19 cellular contexts compared by ENCODE assay signal in genomic region chr17:82249896-82250581, GRCh38. TPM values are rescaled to one million over a fixed set of nuclear protein-coding genes. Genes with fewer than 3 reads are reported as not detected.
DNase-seq lines count a peak whose midpoint lies in the region; ATAC-seq, FAIRE-seq and TF ChIP-seq lines count a peak whose summit lies in the region.
"Had no signal": no experiment of that assay in that cellular context is flagged by ENCODE, and none has a peak within 500 bp of the region (broad histone marks: within the 10 kb centered on the region; RNA-seq: fewer than 3 reads in every experiment).

No MANE protein-coding gene starts in this region.

- TF ChIP-seq EP300 in sigmoid colon (IDR thresholded peaks at IDR 0.05) = no peak

- no peak overlapping the region for H3K4me2 ChIP-seq in osteoblast (ENCODE audit: insufficient read depth, low read length)

- DNase-seq in activated naive CD4-positive, alpha-beta T cell treated with anti-CD3 and anti-CD28 coated beads, Interleukin-2, amount 50 U/mL, for 72 hours (ENCODE audit: low spot score in 2 of 2) = no peak
- DNase-seq in activated naive CD4-positive, alpha-beta T cell treated with Interleukin-2 at 50 U/mL for 16 hours = no peak
- no peak for DNase-seq in GM12891 (ENCODE audit: insufficient read length, low spot score)
- DNase-seq in chondrocyte (ENCODE audit: low spot score) = peak; percentile 88
- peak; percentile 68 for DNase-seq in osteoblast (ENCODE audit: insufficient read length, low spot score, missing footprints)
- DNase-seq in sigmoid colon = no peak
- DNase-seq in activated CD4-positive, alpha-beta memory T cell treated with anti-CD3 and anti-CD28 coated beads, Interleukin-2, amount 10 ng/mL, durations not matched to agents 7 days and 5 days = no peak
- DNase-seq: DND-41, GDM1, NCI-H187 treated with DMSO at 0.1 percent for 48 hours, NCI-H345, NCI-H526 treated with DMSO at 0.1 percent for 48 hours, SIG-M5 had no signal

- no peaks in the 10 kb centered on the region for H3K27me3 ChIP-seq in osteoblast (ENCODE audit: insufficient read depth, low read length)
- no peaks in the 10 kb centered on the region for H3K27me3 ChIP-seq in sigmoid colon

- peak; percentile 59 for TF ChIP-seq POLR2A in GM12891 (IDR thresholded peaks at IDR 0.05; ENCODE audit: low read depth, low read length)
- TF ChIP-seq POLR2A in sigmoid colon (IDR thresholded peaks at IDR 0.05) = no peak

- no peak overlapping the region for H3K4me3 Mint-ChIP-seq in chondrocyte (ENCODE audit: unreplicated experiment)
- H3K4me3 Mint-ChIP-seq in activated CD4-positive, alpha-beta memory T cell treated with anti-CD3 and anti-CD28 coated beads, Interleukin-2, amount 10 ng/mL, durations not matched to agents 7 days and 5 days = no peak overlapping the region

- no peaks in the 10 kb centered on the region for H3K27me3 Mint-ChIP-seq in chondrocyte (ENCODE audit: low read depth)
- no peaks in the 10 kb centered on the region for H3K27me3 Mint-ChIP-seq in activated CD4-positive, alpha-beta memory T cell treated with anti-CD3 and anti-CD28 coated beads, Interleukin-2, amount 10 ng/mL, durations not matched to agents 7 days and 5 days

- peaks cover 77% of the 10 kb centered on the region for H4K20me1 ChIP-seq in osteoblast (ENCODE audit: insufficient read depth, low read length)

- H3K27ac ChIP-seq in osteoblast (ENCODE audit: low read depth, low read length) = no peak overlapping the region
- H3K27ac ChIP-seq in sigmoid colon = peak overlapping the region in 2 of 4 donors; percentile 40 to 86
- H3K27ac ChIP-seq: C4-2B, HL-60 had no signal

- no peaks in the 10 kb centered on the region for H3K9me3 Mint-ChIP-seq in activated naive CD4-positive, alpha-beta T cell treated with anti-CD3 and anti-CD28 coated beads, Interleukin-2, amount 50 U/mL, for 72 hours
- H3K9me3 Mint-ChIP-seq in chondrocyte (ENCODE audit: low read depth) = no peaks in the 10 kb centered on the region
- no peaks in the 10 kb centered on the region for H3K9me3 Mint-ChIP-seq in activated CD4-positive, alpha-beta memory T cell treated with anti-CD3 and anti-CD28 coated beads, Interleukin-2, amount 10 ng/mL, durations not matched to agents 7 days and 5 days

- H3K36me3 Mint-ChIP-seq in activated naive CD4-positive, alpha-beta T cell treated with anti-CD3 and anti-CD28 coated beads, Interleukin-2, amount 50 U/mL, for 72 hours = peaks cover 30 to 32% of the 10 kb centered on the region in 2 donors
- H3K36me3 Mint-ChIP-seq in chondrocyte (ENCODE audit: low read depth) = peaks cover 38% of the 10 kb centered on the region
- peaks cover 71% of the 10 kb centered on the region for H3K36me3 Mint-ChIP-seq in activated CD4-positive, alpha-beta memory T cell treated with anti-CD3 and anti-CD28 coated beads, Interleukin-2, amount 10 ng/mL, durations not matched to agents 7 days and 5 days (ENCODE audit: low read depth)

- WGBS in sigmoid colon, 2 donors = 91 to 93% methylated on average over 33 of the region's 33 CpGs

- no peak overlapping the region for H2AFZ ChIP-seq in osteoblast (ENCODE audit: low read length)

- peaks cover 86% of the 10 kb centered on the region for H3K36me3 ChIP-seq in osteoblast (ENCODE audit: insufficient read depth, low read length)
- H3K36me3 ChIP-seq in sigmoid colon = peaks cover 68 to 97% (median 78%) of the 10 kb centered on the region in 4 donors

- intact Hi-C loops in sigmoid colon (cut with DNase I) = no loop called here

- CTCF ChIA-PET in activated CD4-positive, alpha-beta memory T cell treated with anti-CD3 and anti-CD28 coated beads, Interleukin-2, amount 10 ng/mL, durations not matched to agents 7 days and 5 days (lab: Charles Lee) = no interaction called here

- peak overlapping the region; percentile 9 to 74 for H3K27ac Mint-ChIP-seq in activated naive CD4-positive, alpha-beta T cell treated with anti-CD3 and anti-CD28 coated beads, Interleukin-2, amount 50 U/mL, for 72 hours
- H3K27ac Mint-ChIP-seq in chondrocyte (ENCODE audit: unreplicated experiment) = no peak overlapping the region
- H3K27ac Mint-ChIP-seq in activated CD4-positive, alpha-beta memory T cell treated with anti-CD3 and anti-CD28 coated beads, Interleukin-2, amount 10 ng/mL, durations not matched to agents 7 days and 5 days = no peak overlapping the region

- no peaks in the 10 kb centered on the region for H3K9me3 ChIP-seq in osteoblast (ENCODE audit: low read depth, low read length)
- H3K9me3 ChIP-seq in sigmoid colon = no peaks in the 10 kb centered on the region

- no peak for ATAC-seq in activated naive CD4-positive, alpha-beta T cell treated with anti-CD3 and anti-CD28 coated beads, Interleukin-2, amount 50 U/mL, for 72 hours
- no peak for ATAC-seq in HG02588 (IDR thresholded peaks at IDR 0.05; ENCODE audit: unreplicated experiment)

- peaks cover 17% of the 10 kb centered on the region for H3K4me1 ChIP-seq in osteoblast (ENCODE audit: insufficient read depth, low read length)
- peaks cover 0 to 48% (median 44%) of the 10 kb centered on the region in 4 donors for H3K4me1 ChIP-seq in sigmoid colon

- TF ChIP-seq CTCF in chondrocyte (IDR thresholded peaks at IDR 0.05) (no peak), osteoblast (IDR thresholded peaks at IDR 0.05; ENCODE audit: extremely low read depth, low read depth, low read length) (no peak), sigmoid colon (IDR thresholded peaks at IDR 0.05) (no peak)

- H3K4me3 ChIP-seq in osteoblast (ENCODE audit: insufficient read depth, low read length) (no peak overlapping the region), sigmoid colon (no peak overlapping the region)

- H3K4me1 Mint-ChIP-seq in chondrocyte (ENCODE audit: low read depth) = peaks cover 22% of the 10 kb centered on the region
- H3K4me1 Mint-ChIP-seq in activated CD4-positive, alpha-beta memory T cell treated with anti-CD3 and anti-CD28 coated beads, Interleukin-2, amount 10 ng/mL, durations not matched to agents 7 days and 5 days = peaks cover 16% of the 10 kb centered on the region

- FAIRE-seq in GM12891 (lab: Jason Lieb, UNC) = no peak
- FAIRE-seq: H54, HTR-8/SVneo, RCC 7860 had no signal

- POLR2A ChIA-PET in activated CD4-positive, alpha-beta memory T cell treated with anti-CD3 and anti-CD28 coated beads, Interleukin-2, amount 10 ng/mL, durations not matched to agents 7 days and 5 days (lab: Charles Lee) = interaction anchor here (0.9 kb wide), 1 partner anchor 38 kb away, joined by 3 read pairs; the partner anchor contains the start of gene CCDC57

- H3K79me2 ChIP-seq in osteoblast (ENCODE audit: insufficient read depth, low read length) = peaks cover 77% of the 10 kb centered on the region

TF ChIP-seq in GM12891, 5 proteins besides CTCF, POLR2A, EP300 and RAD21:
- no peak for TF ChIP-seq TAF1 (IDR thresholded peaks at IDR 0.05; ENCODE audit: low read depth, low read length)
- TF ChIP-seq SPI1 (IDR thresholded peaks at IDR 0.05; ENCODE audit: low read depth, low read length) = no peak
- TF ChIP-seq POLR2AphosphoS5 (IDR thresholded peaks at IDR 0.05; ENCODE audit: low read depth, low read length) = peak; percentile 55

RNA-seq across cellular contexts. Expression of gene SLC16A3, which starts 21.2 kb away (rescaled TPM):
- total RNA-seq in activated naive CD4-positive, alpha-beta T cell treated with anti-CD3 and anti-CD28 coated beads, Interleukin-2, amount 50 U/mL, for 72 hours = 100 to 1,000 TPM in 1 of 2 donors, 1 to 10 TPM in 1; 8.6 to 197 TPM
- polyA plus RNA-seq in GM12891 (2012; ENCODE audit: low read depth, missing spikeins) = 92.3 TPM
- 53.3 to 206 TPM (median 189 TPM) in 3 replicates for total RNA-seq in chondrocyte
- total RNA-seq in osteoblast = 129 and 222 TPM in 2 replicates
- 10 to 100 TPM in 3 of 4 donors, 1 to 10 TPM in 1; 9.6 to 19.7 (median 11.6) TPM for total RNA-seq in sigmoid colon
- polyA plus RNA-seq in sigmoid colon = 100 to 1,000 TPM in 1 of 3 donors, 10 to 100 TPM in 2; 10.8 to 140 (median 37.9) TPM
- total RNA-seq in activated CD4-positive, alpha-beta memory T cell treated with anti-CD3 and anti-CD28 coated beads, Interleukin-2, amount 10 ng/mL, durations not matched to agents 7 days and 5 days = 100 to 1,000 TPM; 206 to 210 TPM

RNA-seq across cellular contexts. Expression of gene CSNK1D, which starts 23.5 kb away (rescaled TPM):
- total RNA-seq in activated naive CD4-positive, alpha-beta T cell treated with anti-CD3 and anti-CD28 coated beads, Interleukin-2, amount 50 U/mL, for 72 hours = 100 to 1,000 TPM; 130 to 171 TPM
- polyA plus RNA-seq in GM12891 (2012; ENCODE audit: low read depth, missing spikeins) = 60.6 TPM
- total RNA-seq in chondrocyte = 93.0 to 94.5 TPM (median 93.9 TPM) in 3 replicates
- total RNA-seq in osteoblast = 45.4 and 50.3 TPM in 2 replicates
- 10 to 100 TPM; 45.1 to 61.2 (median 48.9) TPM for total RNA-seq in sigmoid colon
- polyA plus RNA-seq in sigmoid colon = 100 to 1,000 TPM in 1 of 3 donors, 10 to 100 TPM in 2; 55.9 to 142 (median 86.2) TPM
- 100 to 1,000 TPM; 116 TPM for total RNA-seq in activated CD4-positive, alpha-beta memory T cell treated with anti-CD3 and anti-CD28 coated beads, Interleukin-2, amount 10 ng/mL, durations not matched to agents 7 days and 5 days

RNA-seq across cellular contexts. Expression of gene CCDC57, which starts 37.4 kb away (rescaled TPM):
- 10 to 100 TPM; 34.6 to 51.3 TPM for total RNA-seq in activated naive CD4-positive, alpha-beta T cell treated with anti-CD3 and anti-CD28 coated beads, Interleukin-2, amount 50 U/mL, for 72 hours
- 62.4 TPM for polyA plus RNA-seq in GM12891 (2012; ENCODE audit: low read depth, missing spikeins)
- 23.5 to 39.8 TPM (median 24.1 TPM) in 3 replicates for total RNA-seq in chondrocyte
- total RNA-seq in osteoblast = 21.0 and 25.9 TPM in 2 replicates
- 10 to 100 TPM; 13.3 to 34.1 (median 20.8) TPM for total RNA-seq in sigmoid colon
- polyA plus RNA-seq in sigmoid colon = 10 to 100 TPM; 17.4 to 47.8 (median 25.4) TPM
- 10 to 100 TPM; 49.8 to 54.9 TPM for total RNA-seq in activated CD4-positive, alpha-beta memory T cell treated with anti-CD3 and anti-CD28 coated beads, Interleukin-2, amount 10 ng/mL, durations not matched to agents 7 days and 5 days

Comparison
In these comparisons a context has a peak if more than half of its experiments do, and no peak if none do; other contexts are left out.
1. DNase-seq: peak in chondrocyte (single experiment) and osteoblast (single experiment); none in activated naive CD4-positive, alpha-beta T cell treated with anti-CD3 and anti-CD28 coated beads, Interleukin-2, amount 50 U/mL, for 72 hours (0 of 2), activated naive CD4-positive, alpha-beta T cell treated with Interleukin-2 at 50 U/mL for 16 hours (single experiment), GM12891 (single experiment), sigmoid colon (single experiment) and activated CD4-positive, alpha-beta memory T cell treated with anti-CD3 and anti-CD28 coated beads, Interleukin-2, amount 10 ng/mL, durations not matched to agents 7 days and 5 days (single experiment).
2. H3K27ac Mint-ChIP-seq: peak in activated naive CD4-positive, alpha-beta T cell treated with anti-CD3 and anti-CD28 coated beads, Interleukin-2, amount 50 U/mL, for 72 hours (2 of 2); none in chondrocyte (single experiment) and activated CD4-positive, alpha-beta memory T cell treated with anti-CD3 and anti-CD28 coated beads, Interleukin-2, amount 10 ng/mL, durations not matched to agents 7 days and 5 days (single experiment).